Comparison of ENCODE assay signal across 15 cellular contexts in the genomic region with DNA sequence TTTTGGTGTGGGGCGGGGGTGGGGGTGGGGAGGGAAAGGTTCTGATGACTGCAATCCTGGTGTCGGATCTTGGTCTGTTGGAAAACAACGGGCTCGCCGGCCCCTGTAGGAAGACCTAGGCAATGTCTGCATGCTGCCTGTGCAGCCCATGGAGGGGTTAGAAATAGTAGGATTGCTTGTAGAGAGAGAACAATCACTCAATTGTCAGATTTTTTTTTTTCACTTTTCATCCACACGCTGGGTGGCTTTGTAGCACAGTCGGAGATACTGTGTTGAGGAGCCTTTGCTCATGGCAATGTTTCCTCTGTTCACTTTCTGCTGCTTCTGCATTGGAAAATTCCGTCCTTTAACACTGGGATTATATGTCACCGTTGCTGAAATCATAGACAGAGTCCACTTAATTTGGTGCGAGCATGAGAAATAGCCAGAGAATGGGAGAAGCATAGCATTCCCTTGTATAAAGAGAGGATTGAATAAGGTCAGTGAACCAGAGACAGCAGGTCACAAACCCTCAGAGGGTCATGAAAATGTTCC.
DNase-seq lines count a peak whose midpoint lies in the region; ATAC-seq and TF ChIP-seq lines count a peak whose summit lies in the region.
"Had no signal": no experiment of that assay in that cellular context is flagged by ENCODE, and none has a peak within 500 bp of the region (broad histone marks: within the 10 kb centered on the region; RNA-seq: fewer than 3 reads in every experiment).

No MANE protein-coding gene starts in this region.

- peak; percentile 14 to 39 for TF ChIP-seq RAD21 in liver (IDR thresholded peaks at IDR 0.05)

- H3F3A ChIP-seq in smooth muscle cell (ENCODE audit: low read depth) (no peaks in the 10 kb centered on the region), MM.1S (ENCODE audit: insufficient read depth, low read length) (no peaks in the 10 kb centered on the region)

- ATAC-seq in GM18498 (IDR thresholded peaks at IDR 0.05; ENCODE audit: unreplicated experiment) = no peak

- H3K27me3 ChIP-seq in liver (ENCODE audit: control insufficient read depth in 4 of 4, insufficient read depth in 4 of 4, low read length in 3 of 4) (no peaks in the 10 kb centered on the region), smooth muscle cell (ENCODE audit: low read depth) (no peaks in the 10 kb centered on the region), MM.1S (replicated peaks; ENCODE audit: insufficient read depth, low read length) (no peaks in the 10 kb centered on the region)

- H2AFZ ChIP-seq in smooth muscle cell (ENCODE audit: low read depth) = no peak overlapping the region
- H2AFZ ChIP-seq in MM.1S (ENCODE audit: low read length) = no peak overlapping the region

- no peak overlapping the region for H3K27ac ChIP-seq in liver (ENCODE audit: low read depth in 1 of 2, low read length in 2 of 2)
- H3K27ac ChIP-seq in smooth muscle cell (ENCODE audit: low read depth) = no peak overlapping the region
- H3K27ac ChIP-seq in MM.1S (ENCODE audit: low read length) = no peak overlapping the region

- WGBS in liver = 69% methylated on average over 10 of the region's 10 CpGs
- 48% methylated on average over 10 of the region's 10 CpGs for WGBS in smooth muscle cell (ENCODE audit: low lambda C conversion rate)

- no peak for TF ChIP-seq CTCF in liver (IDR thresholded peaks at IDR 0.05; ENCODE audit: low read depth, low read length, missing input control)
- TF ChIP-seq CTCF in smooth muscle cell (IDR thresholded peaks at IDR 0.05; ENCODE audit: borderline replicate concordance, insufficient read depth, poor library complexity, severe bottlenecking) = no peak
- TF ChIP-seq CTCF in MM.1S (IDR thresholded peaks at IDR 0.05; ENCODE audit: low read length) = no peak

- no peak overlapping the region for H3K9ac ChIP-seq in liver (ENCODE audit: low read depth in 1 of 2, low read length in 2 of 2)
- no peak overlapping the region for H3K9ac ChIP-seq in smooth muscle cell (ENCODE audit: low read depth)
- no peak overlapping the region for H3K9ac ChIP-seq in MM.1S (ENCODE audit: low read length)

- H3K4me1 ChIP-seq in liver (ENCODE audit: control insufficient read depth in 4 of 4, insufficient read depth in 4 of 4, low read length in 3 of 4) = peaks cover 0 to 4% (median 0%) of the 10 kb centered on the region in 4 donors
- peaks cover 32% of the 10 kb centered on the region for H3K4me1 ChIP-seq in smooth muscle cell (ENCODE audit: low read depth)
- H3K4me1 ChIP-seq in MM.1S (ENCODE audit: low read length) = no peaks in the 10 kb centered on the region

- no peaks in the 10 kb centered on the region for H4K20me1 ChIP-seq in smooth muscle cell (ENCODE audit: low read depth)
- no peaks in the 10 kb centered on the region for H4K20me1 ChIP-seq in MM.1S (ENCODE audit: insufficient read depth, low read length)

- no peak overlapping the region for H3K4me3 ChIP-seq in liver (ENCODE audit: low read depth in 1 of 3, low read length in 3 of 3)
- no peak overlapping the region for H3K4me3 ChIP-seq in smooth muscle cell
- no peak overlapping the region for H3K4me3 ChIP-seq in MM.1S (ENCODE audit: low read length)

- no peaks in the 10 kb centered on the region for H3K9me2 ChIP-seq in MM.1S (replicated peaks; ENCODE audit: insufficient read depth, low read length)

- H3K36me3 ChIP-seq in liver (ENCODE audit: control insufficient read depth in 4 of 4, insufficient read depth in 3 of 4, low read depth in 1 of 4, low read length in 3 of 4) = no peaks in the 10 kb centered on the region
- H3K36me3 ChIP-seq in smooth muscle cell (ENCODE audit: low read depth) = no peaks in the 10 kb centered on the region
- H3K36me3 ChIP-seq in MM.1S (replicated peaks; ENCODE audit: insufficient read depth, low read length) = no peaks in the 10 kb centered on the region

- H3K4me2 ChIP-seq in smooth muscle cell (peak overlapping the region; percentile 12), MM.1S (ENCODE audit: low read depth, low read length) (no peak overlapping the region)

- H3K79me2 ChIP-seq in smooth muscle cell (ENCODE audit: low read depth) (no peaks in the 10 kb centered on the region), MM.1S (ENCODE audit: low read length) (no peaks in the 10 kb centered on the region)

- DNase-seq in NCI-H526 (lab: John Stamatoyannopoulos, UW) (peak; percentile 8 to 61), foreskin melanocyte (peak; percentile 93), smooth muscle cell (lab: John Stamatoyannopoulos, UW; ENCODE audit: unreplicated experiment) (no peak), SKM-1 (lab: John Stamatoyannopoulos, UW; ENCODE audit: unreplicated experiment) (no peak), MM.1S (no peak), activated gamma-delta T cell treated with Interleukin-2 at 50 U/mL for 16 hours (no peak)
- DNase-seq: activated CD4-positive, CD25-positive, alpha-beta regulatory T cell treated with anti-CD3 and anti-CD28 coated beads, Interleukin-2, amount 50 U/mL, for 72 hours; activated T-cell treated with anti-CD3 and anti-CD28 coated beads for 4 hours; dermis blood vessel endothelial cell; HFFc6; kidney; NCI-H2171; T-helper 1 cell had no signal

- H3K9me3 ChIP-seq in liver (ENCODE audit: control insufficient read depth in 4 of 4, low read length in 3 of 4) (no peaks in the 10 kb centered on the region), smooth muscle cell (replicated peaks; ENCODE audit: low read depth) (no peaks in the 10 kb centered on the region), MM.1S (replicated peaks; ENCODE audit: insufficient read depth, low read length) (no peaks in the 10 kb centered on the region)

TF ChIP-seq in liver, 16 proteins besides CTCF, POLR2A, EP300 and RAD21:
- TF ChIP-seq HNF4A (conservative IDR thresholded peaks at IDR 0.05) (no peak), YY1 (IDR thresholded peaks at IDR 0.05) (no peak), HNF4G (IDR thresholded peaks at IDR 0.05) (no peak), RXRA (IDR thresholded peaks at IDR 0.05) (peak; percentile 78 to 84), SP1 (IDR thresholded peaks at IDR 0.05) (peak; percentile 45), FOXA2 (IDR thresholded peaks at IDR 0.05) (no peak), EGR1 (IDR thresholded peaks at IDR 0.05; ENCODE audit: low read depth in 2 of 2) (no peak), TAF1 (conservative IDR thresholded peaks at IDR 0.05) (no peak), FOXA1 (IDR thresholded peaks at IDR 0.05) (no peak), GABPA (IDR thresholded peaks at IDR 0.05 in 1 of 2, conservative IDR thresholded peaks at IDR 0.05 in 1 of 2) (no peak), JUND (IDR thresholded peaks at IDR 0.05) (no peak), NR2F2 (IDR thresholded peaks at IDR 0.05) (peak; percentile 96)
- TF ChIP-seq, protein P1, sequence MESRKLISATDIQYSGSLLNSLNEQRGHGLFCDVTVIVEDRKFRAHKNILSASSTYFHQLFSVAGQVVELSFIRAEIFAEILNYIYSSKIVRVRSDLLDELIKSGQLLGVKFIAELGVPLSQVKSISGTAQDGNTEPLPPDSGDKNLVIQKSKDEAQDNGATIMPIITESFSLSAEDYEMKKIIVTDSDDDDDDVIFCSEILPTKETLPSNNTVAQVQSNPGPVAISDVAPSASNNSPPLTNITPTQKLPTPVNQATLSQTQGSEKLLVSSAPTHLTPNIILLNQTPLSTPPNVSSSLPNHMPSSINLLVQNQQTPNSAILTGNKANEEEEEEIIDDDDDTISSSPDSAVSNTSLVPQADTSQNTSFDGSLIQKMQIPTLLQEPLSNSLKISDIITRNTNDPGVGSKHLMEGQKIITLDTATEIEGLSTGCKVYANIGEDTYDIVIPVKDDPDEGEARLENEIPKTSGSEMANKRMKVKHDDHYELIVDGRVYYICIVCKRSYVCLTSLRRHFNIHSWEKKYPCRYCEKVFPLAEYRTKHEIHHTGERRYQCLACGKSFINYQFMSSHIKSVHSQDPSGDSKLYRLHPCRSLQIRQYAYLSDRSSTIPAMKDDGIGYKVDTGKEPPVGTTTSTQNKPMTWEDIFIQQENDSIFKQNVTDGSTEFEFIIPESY (IDR thresholded peaks at IDR 0.05) = no peak
- TF ChIP-seq, protein P2, sequence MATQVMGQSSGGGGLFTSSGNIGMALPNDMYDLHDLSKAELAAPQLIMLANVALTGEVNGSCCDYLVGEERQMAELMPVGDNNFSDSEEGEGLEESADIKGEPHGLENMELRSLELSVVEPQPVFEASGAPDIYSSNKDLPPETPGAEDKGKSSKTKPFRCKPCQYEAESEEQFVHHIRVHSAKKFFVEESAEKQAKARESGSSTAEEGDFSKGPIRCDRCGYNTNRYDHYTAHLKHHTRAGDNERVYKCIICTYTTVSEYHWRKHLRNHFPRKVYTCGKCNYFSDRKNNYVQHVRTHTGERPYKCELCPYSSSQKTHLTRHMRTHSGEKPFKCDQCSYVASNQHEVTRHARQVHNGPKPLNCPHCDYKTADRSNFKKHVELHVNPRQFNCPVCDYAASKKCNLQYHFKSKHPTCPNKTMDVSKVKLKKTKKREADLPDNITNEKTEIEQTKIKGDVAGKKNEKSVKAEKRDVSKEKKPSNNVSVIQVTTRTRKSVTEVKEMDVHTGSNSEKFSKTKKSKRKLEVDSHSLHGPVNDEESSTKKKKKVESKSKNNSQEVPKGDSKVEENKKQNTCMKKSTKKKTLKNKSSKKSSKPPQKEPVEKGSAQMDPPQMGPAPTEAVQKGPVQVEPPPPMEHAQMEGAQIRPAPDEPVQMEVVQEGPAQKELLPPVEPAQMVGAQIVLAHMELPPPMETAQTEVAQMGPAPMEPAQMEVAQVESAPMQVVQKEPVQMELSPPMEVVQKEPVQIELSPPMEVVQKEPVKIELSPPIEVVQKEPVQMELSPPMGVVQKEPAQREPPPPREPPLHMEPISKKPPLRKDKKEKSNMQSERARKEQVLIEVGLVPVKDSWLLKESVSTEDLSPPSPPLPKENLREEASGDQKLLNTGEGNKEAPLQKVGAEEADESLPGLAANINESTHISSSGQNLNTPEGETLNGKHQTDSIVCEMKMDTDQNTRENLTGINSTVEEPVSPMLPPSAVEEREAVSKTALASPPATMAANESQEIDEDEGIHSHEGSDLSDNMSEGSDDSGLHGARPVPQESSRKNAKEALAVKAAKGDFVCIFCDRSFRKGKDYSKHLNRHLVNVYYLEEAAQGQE (IDR thresholded peaks at IDR 0.05) = peak; percentile 15
- TF ChIP-seq, protein P3, sequence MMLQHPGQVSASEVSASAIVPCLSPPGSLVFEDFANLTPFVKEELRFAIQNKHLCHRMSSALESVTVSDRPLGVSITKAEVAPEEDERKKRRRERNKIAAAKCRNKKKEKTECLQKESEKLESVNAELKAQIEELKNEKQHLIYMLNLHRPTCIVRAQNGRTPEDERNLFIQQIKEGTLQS (IDR thresholded peaks at IDR 0.05) = no peak

Comparison
In these comparisons a context has a peak if more than half of its experiments do, and no peak if none do; other contexts are left out.
1. DNase-seq: peak in NCI-H526 (2 of 2) and foreskin melanocyte (single experiment); none in smooth muscle cell (single experiment), SKM-1 (single experiment), MM.1S (single experiment) and activated gamma-delta T cell treated with Interleukin-2 at 50 U/mL for 16 hours (single experiment).